ENCODE assay signal across 8 cellular contexts in genomic region chr2:24827321-24828261, GRCh38. TPM values are rescaled to one million over a fixed set of nuclear protein-coding genes. Genes with fewer than 3 reads are reported as not detected.
DNase-seq lines count a peak whose midpoint lies in the region; ATAC-seq and TF ChIP-seq lines count a peak whose summit lies in the region.

No MANE protein-coding gene starts in this region.

- peaks cover 20% of the 10 kb centered on the region for H3K4me1 ChIP-seq in OCI-LY7 (ENCODE audit: insufficient read depth, low read length, poor library complexity, severe bottlenecking)
- peaks cover 0 to 4% of the 10 kb centered on the region in 2 donors for H3K4me1 ChIP-seq in naive thymus-derived CD4-positive, alpha-beta T cell (ENCODE audit: control insufficient read depth in 2 of 2, insufficient read depth in 2 of 2, low read length in 2 of 2)

- peaks cover 58% of the 10 kb centered on the region for H3K36me3 ChIP-seq in OCI-LY7 (ENCODE audit: insufficient read depth, low read length)
- H3K36me3 ChIP-seq in naive thymus-derived CD4-positive, alpha-beta T cell (ENCODE audit: control insufficient read depth in 2 of 3, insufficient read depth in 3 of 3, low read length in 3 of 3): peaks cover 0 to 7% (median 0%) of the 10 kb centered on the region in 3 experiments

- BruUV-seq in OCI-LY7 (replicated peaks; lab: Mats Ljungman, UMichigan): no TSS peak

- H3K27ac ChIP-seq in OCI-LY7 (ENCODE audit: low read depth, low read length, poor library complexity, severe bottlenecking): peak overlapping the region; percentile 14
- H3K27ac ChIP-seq in naive thymus-derived CD4-positive, alpha-beta T cell (ENCODE audit: low read depth, low read length): no peak overlapping the region

- H3K27ac Mint-ChIP-seq in naive thymus-derived CD4-positive, alpha-beta T cell: peak overlapping the region in 3 of 9 donors; percentile 7 to 74 (median 42)

- CTCF ChIA-PET in OCI-LY7 (lab: Charles Lee; ENCODE audit: unreplicated experiment): interaction anchor here (1.0 to 1.6 kb wide), 3 partner anchors 214 to 417 kb away, joined by 3 to 4 read pairs (median 4); no protein-coding TSS in a partner anchor
- CTCF ChIA-PET in naive thymus-derived CD4-positive, alpha-beta T cell (lab: Charles Lee): interaction anchor here (0.7 to 3.9 kb wide), 13 partner anchors 8 to 424 kb away, joined by 3 to 80 read pairs (median 4); partner anchors contain the start of genes CENPO and PTRHD1

- no peaks in the 10 kb centered on the region for H3K79me2 ChIP-seq in OCI-LY7 (ENCODE audit: insufficient read depth, low read depth, low read length)

- H3K4me3 Mint-ChIP-seq in naive thymus-derived CD4-positive, alpha-beta T cell: no peak overlapping the region

- ATAC-seq in GM19351 (IDR thresholded peaks at IDR 0.05; ENCODE audit: unreplicated experiment) (peak; percentile 79), esophagus mucosa (peak; percentile 84)
- ATAC-seq in naive thymus-derived CD4-positive, alpha-beta T cell: peak; percentile 91

- H3K36me3 Mint-ChIP-seq in naive thymus-derived CD4-positive, alpha-beta T cell: peaks cover 0 to 15% (median under 1%) of the 10 kb centered on the region in 5 donors

- H3K4me1 Mint-ChIP-seq in naive thymus-derived CD4-positive, alpha-beta T cell: peaks cover 4 to 23% (median 7%) of the 10 kb centered on the region in 7 donors

- H3K4me2 ChIP-seq in OCI-LY7 (ENCODE audit: low read length): peak overlapping the region; percentile 15; the same call in 1 of the 2 replicates

- H4K20me1 ChIP-seq in OCI-LY7 (ENCODE audit: insufficient read depth, low read length): no peaks in the 10 kb centered on the region

- DNase-seq in CD1c-positive myeloid dendritic cell (ENCODE audit: extremely low spot score) (peak; percentile 76), HUDEP-2 (lab: John Stamatoyannopoulos, UW; ENCODE audit: unreplicated experiment in 76 of 76) (peak in 73 of 76 experiments; percentile 6 to 84 (median 59)), OCI-LY7 (ENCODE audit: low spot score) (peak; percentile 87), activated T-cell treated with anti-CD3 and anti-CD28 coated beads for 24 hours (ENCODE audit: low read depth) (peak; percentile 64)
- DNase-seq in naive thymus-derived CD4-positive, alpha-beta T cell: peak; percentile 41 to 76 (median 65)
- DNase-seq in stimulated activated CD8-positive, alpha-beta memory T cell treated with anti-CD3 and anti-CD28 coated beads, Interleukin-7, amount 100 ng/mL, for 48 hours (ENCODE audit: extremely low read depth in 1 of 2, low read depth in 1 of 2): peak; percentile 26 to 59

- intact Hi-C loops in OCI-LY7 (cut with micrococcal nuclease; ENCODE audit: unreplicated experiment): loop anchor here (1.0 to 5.0 kb wide), 3 partner anchors 300 to 417 kb away; partner anchors contain the start of gene NCOA1
- intact Hi-C loops in naive thymus-derived CD4-positive, alpha-beta T cell (cut with micrococcal nuclease): loop anchor here (1.0 to 5.0 kb wide), 8 partner anchors 35 to 417 kb away; partner anchors contain the start of gene NCOA1 (in 1 of the 2)

- H3K27me3 Mint-ChIP-seq in naive thymus-derived CD4-positive, alpha-beta T cell: no peaks in the 10 kb centered on the region

- H3K9me3 Mint-ChIP-seq in naive thymus-derived CD4-positive, alpha-beta T cell: no peaks in the 10 kb centered on the region

- peak; percentile 91 for TF ChIP-seq CTCF in OCI-LY7 (conservative IDR thresholded peaks at IDR 0.05; ENCODE audit: low read length)

- H3K9me2 ChIP-seq in OCI-LY7 (ENCODE audit: insufficient read depth, low read length): no peaks in the 10 kb centered on the region

- no peak overlapping the region for H2AFZ ChIP-seq in OCI-LY7 (ENCODE audit: low read length)

- H3K27me3 ChIP-seq in naive thymus-derived CD4-positive, alpha-beta T cell (ENCODE audit: control insufficient read depth in 2 of 2, insufficient read depth in 2 of 2, low read length in 2 of 2): no peaks in the 10 kb centered on the region

- H3K4me3 ChIP-seq in OCI-LY7 (ENCODE audit: low read depth, low read length, poor library complexity, severe bottlenecking): no peak overlapping the region
- H3K4me3 ChIP-seq in naive thymus-derived CD4-positive, alpha-beta T cell (ENCODE audit: low read length): no peak overlapping the region

- no peaks in the 10 kb centered on the region for H3K9me3 ChIP-seq in OCI-LY7 (ENCODE audit: low read length)
- no peaks in the 10 kb centered on the region for H3K9me3 ChIP-seq in naive thymus-derived CD4-positive, alpha-beta T cell (ENCODE audit: control insufficient read depth in 2 of 3, low read length in 3 of 3)

- POLR2A ChIA-PET in OCI-LY7 (lab: Charles Lee): interaction anchor here (0.7 kb wide), 1 partner anchor 17 kb away, joined by 3 read pairs; no protein-coding TSS in a partner anchor
- POLR2A ChIA-PET in naive thymus-derived CD4-positive, alpha-beta T cell (lab: Charles Lee): interaction anchor here (0.6 to 1.1 kb wide), 4 partner anchors 199 to 423 kb away, joined by 3 to 7 read pairs (median 3); no protein-coding TSS in a partner anchor

RNA-seq across cellular contexts. Expression of gene CENPO, which starts 34.4 kb away (rescaled TPM):
- total RNA-seq in OCI-LY7 (2014; rRNA removed; shearing (Covaris generic)): 52.4 and 53.6 TPM in 2 replicates
- total RNA-seq in OCI-LY7 (2022) (59.2 and 65.1 TPM in 2 replicates), esophagus mucosa (8.7 TPM)
- 10 to 100 TPM in 1 of 5 experiments, 1 to 10 TPM in 4; 3.6 to 36.6 (median 6.0) TPM for total RNA-seq in naive thymus-derived CD4-positive, alpha-beta T cell
- polyA plus RNA-seq in naive thymus-derived CD4-positive, alpha-beta T cell: 1 to 10 TPM; 1.8 to 3.8 TPM

RNA-seq across cellular contexts. Expression of gene PTRHD1, which starts 34.4 kb away (rescaled TPM):
- 44.8 and 55.0 TPM in 2 replicates for total RNA-seq in OCI-LY7 (2014; rRNA removed; shearing (Covaris generic))
- 41.5 and 43.9 TPM in 2 replicates for total RNA-seq in OCI-LY7 (2022)
- 34.9 TPM for total RNA-seq in esophagus mucosa
- 10 to 100 TPM; 14.3 to 31.5 (median 17.1) TPM for total RNA-seq in naive thymus-derived CD4-positive, alpha-beta T cell
- 10 to 100 TPM; 25.0 to 40.8 TPM for polyA plus RNA-seq in naive thymus-derived CD4-positive, alpha-beta T cell
